Comparison of ENCODE assay signal across 2 cellular contexts in the genomic region with DNA sequence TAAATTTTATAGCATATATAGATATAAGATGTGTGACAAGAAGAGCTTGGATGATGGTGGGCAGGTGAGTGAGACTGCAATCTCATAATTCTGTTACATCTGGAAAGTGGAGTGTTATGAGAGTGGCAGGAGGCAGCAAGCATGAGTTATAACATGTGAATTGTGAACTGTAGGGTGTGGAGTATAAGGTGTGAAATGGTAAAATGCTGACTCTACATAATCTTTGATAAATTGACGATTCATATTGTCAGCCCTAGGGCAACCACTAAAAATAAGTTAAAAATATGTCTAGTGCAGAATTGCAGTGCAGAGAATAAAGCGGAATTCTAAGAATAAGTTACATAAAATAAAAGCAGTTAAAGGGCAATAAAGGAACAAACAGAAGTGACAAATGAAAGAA.
TF ChIP-seq lines count a peak whose summit lies in the region.

No MANE protein-coding gene starts in this region.

TF ChIP-seq in A549, 52 proteins besides CTCF, POLR2A, EP300 and RAD21:
- TF ChIP-seq MAFK (IDR thresholded peaks at IDR 0.05; ENCODE audit: partially characterized antibody) (peak; percentile 97), BHLHE40 (IDR thresholded peaks at IDR 0.05; ENCODE audit: low read depth, low read length) (no peak), TFCP2L1 (CRISPR knock-in tag; IDR thresholded peaks at IDR 0.05) (no peak)

TF ChIP-seq in H1, 55 proteins besides CTCF, POLR2A, EP300 and RAD21:
- TF ChIP-seq TCF12 (IDR thresholded peaks at IDR 0.05; ENCODE audit: low read depth, low read length) = no peak
- TF ChIP-seq MAFK (IDR thresholded peaks at IDR 0.05; ENCODE audit: low read depth, low read length) = peak; percentile 66
